Comparison of ENCODE assay signal across 17 cellular contexts in genomic region chr10:101136007-101136707, GRCh38. TPM values are rescaled to one million over a fixed set of nuclear protein-coding genes. Genes with fewer than 3 reads are reported as not detected.
DNase-seq lines count a peak whose midpoint lies in the region; ATAC-seq and TF ChIP-seq lines count a peak whose summit lies in the region.
"Had no signal": no experiment of that assay in that cellular context is flagged by ENCODE, and none has a peak within 500 bp of the region (broad histone marks: within the 10 kb centered on the region; RNA-seq: fewer than 3 reads in every experiment).

No MANE protein-coding gene starts in this region.

- H3K4me1 Mint-ChIP-seq in Caco-2 (ENCODE audit: low read depth, unreplicated experiment), result peaks cover 12% of the 10 kb centered on the region
- peaks cover 35% of the 10 kb centered on the region for H3K4me1 Mint-ChIP-seq in glutamatergic neuron (ENCODE audit: low read depth, unreplicated experiment)

- no peak for ATAC-seq in GM21619 (IDR thresholded peaks at IDR 0.05; ENCODE audit: unreplicated experiment)
- ATAC-seq: esophagus mucosa had no signal

- no peak overlapping the region for H3K4me3 ChIP-seq in Caco-2 (ENCODE audit: low read depth, low read length)
- no peak overlapping the region for H3K4me3 ChIP-seq in NT2/D1 (ENCODE audit: insufficient read length, low read depth)
- no peak overlapping the region for H3K4me3 ChIP-seq in SJCRH30
- no peak overlapping the region for H3K4me3 ChIP-seq in BE2C (ENCODE audit: low read depth, low read length)
- H3K4me3 ChIP-seq: Peyer's patch had no signal

- no peaks in the 10 kb centered on the region for H3K9me3 ChIP-seq in Caco-2
- H3K9me3 ChIP-seq in NT2/D1 (ENCODE audit: insufficient read depth, low read length), result no peaks in the 10 kb centered on the region
- no peaks in the 10 kb centered on the region for H3K9me3 ChIP-seq in SJCRH30 (replicated peaks)
- H3K9me3 ChIP-seq in BE2C, result no peaks in the 10 kb centered on the region
- H3K9me3 ChIP-seq: Peyer's patch had no signal

- no peak overlapping the region for H3K27ac ChIP-seq in SJCRH30
- H3K27ac ChIP-seq: Peyer's patch had no signal

- CTCF ChIA-PET in Caco-2 (lab: Charles Lee), result interaction anchor here (12.6 kb wide), 1 partner anchor 39 kb away, joined by 541 read pairs; no protein-coding TSS in a partner anchor

- H3K36me3 ChIP-seq in Caco-2 (ENCODE audit: control insufficient read depth, insufficient read depth, low read length) (no peaks in the 10 kb centered on the region), NT2/D1 (ENCODE audit: insufficient read depth, insufficient read length, low read length) (no peaks in the 10 kb centered on the region), SJCRH30 (no peaks in the 10 kb centered on the region), BE2C (no peaks in the 10 kb centered on the region)
- H3K36me3 ChIP-seq: Peyer's patch had no signal

- H3K27me3 Mint-ChIP-seq in Caco-2 (ENCODE audit: insufficient read depth, unreplicated experiment) (no peaks in the 10 kb centered on the region), glutamatergic neuron (ENCODE audit: unreplicated experiment) (peaks cover 57% of the 10 kb centered on the region)

- H3K9ac ChIP-seq in NT2/D1 (ENCODE audit: insufficient read length, low read depth), result peak overlapping the region; percentile 18

- intact Hi-C loops in Caco-2 (cut with micrococcal nuclease; ENCODE audit: unreplicated experiment), result no loop called here

- H3K4me1 ChIP-seq in Caco-2 (peaks cover 15% of the 10 kb centered on the region), NT2/D1 (ENCODE audit: insufficient read depth, insufficient read length) (peaks cover 23% of the 10 kb centered on the region), SJCRH30 (no peaks in the 10 kb centered on the region), BE2C (no peaks in the 10 kb centered on the region; the same call in 1 of the 2 replicates)

- no TSS peak for BruUV-seq in Caco-2 (replicated peaks; lab: Mats Ljungman, UMichigan)

- H3K27ac Mint-ChIP-seq in Caco-2 (ENCODE audit: unreplicated experiment) (peak overlapping the region; percentile 34), glutamatergic neuron (ENCODE audit: unreplicated experiment) (peak overlapping the region; percentile 81)

- H3K27me3 ChIP-seq in Caco-2 (replicated peaks; ENCODE audit: control insufficient read depth, insufficient read depth, low read length) (no peaks in the 10 kb centered on the region), NT2/D1 (ENCODE audit: insufficient read depth, insufficient read length) (peaks cover 100% of the 10 kb centered on the region), SJCRH30 (peaks cover 10% of the 10 kb centered on the region), BE2C (peaks cover 77% of the 10 kb centered on the region)

- no peak for TF ChIP-seq CTCF in Caco-2 (IDR thresholded peaks at IDR 0.05; ENCODE audit: insufficient read depth in 1 of 2, low read depth in 1 of 2, low read length in 1 of 2, severe bottlenecking in 1 of 2, unreplicated experiment in 1 of 2)
- TF ChIP-seq CTCF in glutamatergic neuron (IDR thresholded peaks at IDR 0.05; ENCODE audit: partially characterized antibody, unreplicated experiment), result no peak
- TF ChIP-seq CTCF in BE2C (IDR thresholded peaks at IDR 0.05; ENCODE audit: low read depth, low read length), result no peak

- H3K4me3 Mint-ChIP-seq in Caco-2 (ENCODE audit: unreplicated experiment) (no peak overlapping the region), glutamatergic neuron (ENCODE audit: unreplicated experiment) (peak overlapping the region; percentile 93)

- peak; percentile 38 for DNase-seq in A172 (ENCODE audit: low spot score)
- DNase-seq in Caco-2, result peak in 1 of 2 experiments; percentile 30
- DNase-seq in NT2/D1 (ENCODE audit: low read depth, low spot score), result no peak
- DNase-seq in glutamatergic neuron, result peak; percentile 76
- DNase-seq in inferior parietal cortex (ENCODE audit: extremely low spot score), result no peak
- no peak for DNase-seq in SJCRH30
- DNase-seq in BE2C, result no peak
- DNase-seq: head of caudate nucleus, NCI-H2081 treated with DMSO at 0.1 percent for 48 hours, NCI-H69, Peyer's patch had no signal

- H3K9me3 Mint-ChIP-seq in Caco-2 (ENCODE audit: unreplicated experiment), result no peaks in the 10 kb centered on the region
- H3K9me3 Mint-ChIP-seq in glutamatergic neuron (ENCODE audit: unreplicated experiment), result peaks cover 35% of the 10 kb centered on the region

- H3K36me3 Mint-ChIP-seq in Caco-2 (ENCODE audit: insufficient read depth, unreplicated experiment), result no peaks in the 10 kb centered on the region
- no peaks in the 10 kb centered on the region for H3K36me3 Mint-ChIP-seq in glutamatergic neuron (ENCODE audit: unreplicated experiment)

- POLR2A ChIA-PET in Caco-2 (lab: Charles Lee), result interaction anchor here (0.6 kb wide), 1 partner anchor 75 kb away, joined by 5 read pairs; no protein-coding TSS in a partner anchor

RNA-seq across cellular contexts. Expression of gene TLX1, which starts 5.1 kb away (rescaled TPM):
- not detected in 2 replicates for total RNA-seq in A172 (2014; rRNA removed; shearing (Covaris generic))
- total RNA-seq in Caco-2 (2022), result 1.9 and 2.3 TPM in 2 replicates
- total RNA-seq in glutamatergic neuron (ENCODE audit: unreplicated experiment), result 14.3 TPM
- total RNA-seq in SJCRH30 (2014; rRNA removed; shearing (Covaris generic)), result not detected in 2 replicates
- 6.1 TPM for polyA plus RNA-seq in BE2C (2012; ENCODE audit: insufficient read depth, insufficient read length, low read depth)
- total RNA-seq: esophagus mucosa; mononuclear cell; osteocyte; T-helper 1 cell treated with Interleukin-12 subunit alpha and Interleukin-12 subunit beta and Interleukin-4 antibody, amounts not matched to agents 30 ng/mL and 1 ng/mL, for 36 hours had no signal
- polyA plus RNA-seq: BJ had no signal

Comparison
In these comparisons a context has a peak if more than half of its experiments do, and no peak if none do; other contexts are left out.
1. DNase-seq: peak in A172 (single experiment) and glutamatergic neuron (single experiment); none in NT2/D1 (single experiment), inferior parietal cortex (single experiment), SJCRH30 (0 of 2) and BE2C (single experiment).